Comparison of ENCODE assay signal across 21 cellular contexts in genomic region chr4:114435118-114435517, GRCh38.
"Had no signal": no experiment of that assay in that cellular context is flagged by ENCODE, and none has a peak within 500 bp of the region (broad histone marks: within the 10 kb centered on the region; RNA-seq: fewer than 3 reads in every experiment).

No MANE protein-coding gene starts in this region.

- ATAC-seq: Panc1, PC-3 had no signal

- H3K4me2 ChIP-seq: SK-N-SH had no signal

- H3K9me3 ChIP-seq: SK-N-SH had no signal

- H3K27ac ChIP-seq: RWPE1 had no signal

- H3K9me2 ChIP-seq: SK-N-SH had no signal

- DNase-seq: Karpas-422, KG1, MM.1S, NCI-H1092 treated with DMSO at 0.1 percent for 48 hours, NCI-H1436, NCI-H187, NCI-H2029, NCI-H2081 treated with DMSO at 0.1 percent for 48 hours, NCI-H2171, NCI-H226, NCI-H446, NCI-H510A, NCI-H524 treated with DMSO at 0.1 percent for 48 hours, NCI-H69, NCI-H774, PC-3, SHP77, SK-N-SH, SW 1271 had no signal
